13 cellular contexts compared by ENCODE assay signal in the genomic region with DNA sequence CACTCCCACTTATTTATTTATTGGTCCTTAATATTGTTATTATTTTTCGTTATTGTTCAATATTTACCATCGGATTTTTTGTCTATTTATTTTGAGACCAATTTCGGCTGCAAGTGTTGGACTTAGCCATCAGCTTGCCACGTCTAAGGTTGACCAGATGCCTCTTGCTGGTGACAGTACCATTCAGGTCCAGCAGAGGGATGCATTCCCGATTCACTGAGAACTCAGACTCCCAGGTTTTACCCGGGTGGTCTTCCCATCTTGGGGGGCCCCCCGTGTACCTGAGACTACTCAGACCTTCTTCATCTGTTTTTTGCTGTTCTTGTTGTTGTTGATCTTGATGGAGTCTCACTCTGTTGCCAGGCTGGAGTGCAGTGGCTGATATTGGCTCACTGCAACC.
DNase-seq lines count a peak whose midpoint lies in the region; ATAC-seq and TF ChIP-seq lines count a peak whose summit lies in the region.
"Had no signal": no experiment of that assay in that cellular context is flagged by ENCODE, and none has a peak within 500 bp of the region (broad histone marks: within the 10 kb centered on the region; RNA-seq: fewer than 3 reads in every experiment).

No MANE protein-coding gene starts in this region.

- ATAC-seq in activated naive CD8-positive, alpha-beta T cell treated with anti-CD3 and anti-CD28 coated beads, Interleukin-2, amount 50 U/mL, for 24 hours: no peak
- no peak for ATAC-seq in lower lobe of right lung

- peak; percentile 49 for DNase-seq in activated CD4-positive, alpha-beta T cell treated with anti-CD3 and anti-CD28 coated beads, Interleukin-2, amount 10 ng/mL, durations not matched to agents 24 days and 14 days
- DNase-seq in activated CD4-positive, alpha-beta T cell treated with anti-CD3 and anti-CD28 coated beads, Interleukin-2, amount 50 U/mL, for 4 hours: no peak
- DNase-seq in HFF-Myc (ENCODE audit: extremely low read depth, low read depth): no peak
- DNase-seq in brain microvascular endothelial cell: no peak
- no peak for DNase-seq in mesothelial cell of epicardium (ENCODE audit: low spot score in 2 of 2, unreplicated experiment in 2 of 2)
- no peak for DNase-seq in activated naive CD8-positive, alpha-beta T cell treated with anti-CD3 and anti-CD28 coated beads, Interleukin-2, amount 50 U/mL, for 24 hours
- no peak for DNase-seq in NCI-H1694 treated with DMSO at 0.1 percent for 48 hours (lab: John Stamatoyannopoulos, UW)
- no peak for DNase-seq in lower lobe of right lung
- DNase-seq: activated gamma-delta T cell treated with Interleukin-2 at 50 U/mL for 16 hours, foreskin melanocyte, midbrain, MM.1S had no signal

- H3K9me3 Mint-ChIP-seq in activated CD4-positive, alpha-beta T cell treated with anti-CD3 and anti-CD28 coated beads, Interleukin-2, amount 10 ng/mL, durations not matched to agents 24 days and 14 days: peaks cover 50% of the 10 kb centered on the region
- H3K9me3 Mint-ChIP-seq in mesothelial cell of epicardium: peaks cover 79% of the 10 kb centered on the region
- H3K9me3 Mint-ChIP-seq in activated naive CD8-positive, alpha-beta T cell treated with anti-CD3 and anti-CD28 coated beads, Interleukin-2, amount 50 U/mL, for 24 hours: peaks cover 64% of the 10 kb centered on the region

- no peaks in the 10 kb centered on the region for H3K27me3 Mint-ChIP-seq in activated CD4-positive, alpha-beta T cell treated with anti-CD3 and anti-CD28 coated beads, Interleukin-2, amount 10 ng/mL, durations not matched to agents 24 days and 14 days
- no peaks in the 10 kb centered on the region for H3K27me3 Mint-ChIP-seq in mesothelial cell of epicardium (ENCODE audit: low read depth)
- H3K27me3 Mint-ChIP-seq in activated naive CD8-positive, alpha-beta T cell treated with anti-CD3 and anti-CD28 coated beads, Interleukin-2, amount 50 U/mL, for 24 hours: no peaks in the 10 kb centered on the region

- H3K4me1 Mint-ChIP-seq in activated CD4-positive, alpha-beta T cell treated with anti-CD3 and anti-CD28 coated beads, Interleukin-2, amount 10 ng/mL, durations not matched to agents 24 days and 14 days: no peaks in the 10 kb centered on the region
- no peaks in the 10 kb centered on the region for H3K4me1 Mint-ChIP-seq in mesothelial cell of epicardium
- H3K4me1 Mint-ChIP-seq in activated naive CD8-positive, alpha-beta T cell treated with anti-CD3 and anti-CD28 coated beads, Interleukin-2, amount 50 U/mL, for 24 hours: no peaks in the 10 kb centered on the region

- intact Hi-C loops in activated CD4-positive, alpha-beta T cell treated with anti-CD3 and anti-CD28 coated beads, Interleukin-2, amount 10 ng/mL, durations not matched to agents 24 days and 14 days (cut with micrococcal nuclease): no loop called here
- intact Hi-C loops in lower lobe of right lung (cut with DNase I): no loop called here

- in situ Hi-C loops in brain microvascular endothelial cell (cut with HindIII; ENCODE audit: low pct_ligation_motif_present, low sequenced_read_pairs): no loop called here

- H3K27me3 ChIP-seq in brain microvascular endothelial cell (replicated peaks) (no peaks in the 10 kb centered on the region), lower lobe of right lung (ENCODE audit: low read depth) (no peaks in the 10 kb centered on the region)

- no peak overlapping the region for H3K27ac Mint-ChIP-seq in activated CD4-positive, alpha-beta T cell treated with anti-CD3 and anti-CD28 coated beads, Interleukin-2, amount 10 ng/mL, durations not matched to agents 24 days and 14 days
- no peak overlapping the region for H3K27ac Mint-ChIP-seq in mesothelial cell of epicardium
- H3K27ac Mint-ChIP-seq in activated naive CD8-positive, alpha-beta T cell treated with anti-CD3 and anti-CD28 coated beads, Interleukin-2, amount 50 U/mL, for 24 hours: no peak overlapping the region

- H3K4me3 Mint-ChIP-seq in activated CD4-positive, alpha-beta T cell treated with anti-CD3 and anti-CD28 coated beads, Interleukin-2, amount 10 ng/mL, durations not matched to agents 24 days and 14 days: no peak overlapping the region
- no peak overlapping the region for H3K4me3 Mint-ChIP-seq in mesothelial cell of epicardium
- H3K4me3 Mint-ChIP-seq in activated naive CD8-positive, alpha-beta T cell treated with anti-CD3 and anti-CD28 coated beads, Interleukin-2, amount 50 U/mL, for 24 hours: no peak overlapping the region

- TF ChIP-seq CTCF in HFF-Myc (IDR thresholded peaks at IDR 0.05; ENCODE audit: low read depth, low read length, missing control alignments): peak; percentile 33
- peak; percentile 52 for TF ChIP-seq CTCF in brain microvascular endothelial cell (IDR thresholded peaks at IDR 0.05; ENCODE audit: low read depth, low read length, missing control alignments)
- peak; percentile 28 for TF ChIP-seq CTCF in mesothelial cell of epicardium (IDR thresholded peaks at IDR 0.05; ENCODE audit: unreplicated experiment)
- no peak for TF ChIP-seq CTCF in lower lobe of right lung (IDR thresholded peaks at IDR 0.05)

- no peaks in the 10 kb centered on the region for H3K9me3 ChIP-seq in lower lobe of right lung

- H3K4me3 ChIP-seq in HFF-Myc (replicated peaks; ENCODE audit: low read depth, low read length): no peak overlapping the region
- no peak overlapping the region for H3K4me3 ChIP-seq in brain microvascular endothelial cell (ENCODE audit: low read depth, low read length)
- no peak overlapping the region for H3K4me3 ChIP-seq in lower lobe of right lung
- H3K4me3 ChIP-seq: smooth muscle cell had no signal

- H3K36me3 Mint-ChIP-seq in activated CD4-positive, alpha-beta T cell treated with anti-CD3 and anti-CD28 coated beads, Interleukin-2, amount 10 ng/mL, durations not matched to agents 24 days and 14 days (ENCODE audit: low read depth): peaks cover 54% of the 10 kb centered on the region
- H3K36me3 Mint-ChIP-seq in mesothelial cell of epicardium: peaks cover 83% of the 10 kb centered on the region
- peaks cover 81% of the 10 kb centered on the region for H3K36me3 Mint-ChIP-seq in activated naive CD8-positive, alpha-beta T cell treated with anti-CD3 and anti-CD28 coated beads, Interleukin-2, amount 50 U/mL, for 24 hours (ENCODE audit: low read depth)

- no peaks in the 10 kb centered on the region for H3K4me1 ChIP-seq in lower lobe of right lung

- H3K36me3 ChIP-seq in brain microvascular endothelial cell (replicated peaks): peaks cover 13% of the 10 kb centered on the region
- H3K36me3 ChIP-seq in lower lobe of right lung: peaks cover 8% of the 10 kb centered on the region

- no peak overlapping the region for H3K27ac ChIP-seq in brain microvascular endothelial cell
- no peak overlapping the region for H3K27ac ChIP-seq in lower lobe of right lung
